8 cellular contexts compared by ENCODE assay signal in genomic region chr14:90758959-90759358, GRCh38. TPM values are rescaled to one million over a fixed set of nuclear protein-coding genes. Genes with fewer than 3 reads are reported as not detected.
DNase-seq lines count a peak whose midpoint lies in the region; ATAC-seq and TF ChIP-seq lines count a peak whose summit lies in the region.

No MANE protein-coding gene starts in this region.

- H3K9ac ChIP-seq in Karpas-422 (ENCODE audit: low read length) = peak overlapping the region; percentile 78
- H3K9ac ChIP-seq in stomach smooth muscle (ENCODE audit: low read length in 2 of 2) = peak overlapping the region; percentile 91 to 97

- H3K4me1 ChIP-seq in Karpas-422 (ENCODE audit: low read length) (peaks cover 19% of the 10 kb centered on the region), breast epithelium (no peaks in the 10 kb centered on the region), left lung (peaks cover 5 to 16% of the 10 kb centered on the region in 2 donors), stomach smooth muscle (ENCODE audit: control insufficient read depth, insufficient read depth, low read length) (peaks cover 33% of the 10 kb centered on the region)

- peak overlapping the region; percentile 85 for H3K4me2 ChIP-seq in Karpas-422 (ENCODE audit: low read depth, low read length, poor library complexity, severe bottlenecking)

- H3K9me3 Mint-ChIP-seq in Calu3 (ENCODE audit: low read depth, unreplicated experiment) = peaks cover 3% of the 10 kb centered on the region

- no TSS peak for BruUV-seq in Calu3 (replicated peaks; lab: Mats Ljungman, UMichigan)

- CTCF ChIA-PET in Calu3 (lab: Charles Lee) = interaction anchor here (0.5 to 1.7 kb wide), 6 partner anchors 61 to 470 kb away, joined by 3 to 13 read pairs (median 5); no protein-coding TSS in a partner anchor

- H3K9me2 ChIP-seq in Karpas-422 (replicated peaks; ENCODE audit: insufficient read depth, low read length) = no peaks in the 10 kb centered on the region

- H3K36me3 Mint-ChIP-seq in Calu3 (ENCODE audit: insufficient read depth, unreplicated experiment) = no peaks in the 10 kb centered on the region

- peak overlapping the region; percentile 52 for H3K4me3 Mint-ChIP-seq in Calu3 (ENCODE audit: low read depth, unreplicated experiment)

- no peaks in the 10 kb centered on the region for H3K27me3 Mint-ChIP-seq in Calu3 (ENCODE audit: unreplicated experiment)

- H3K36me3 ChIP-seq in Karpas-422 (ENCODE audit: insufficient read depth, low read length) (no peaks in the 10 kb centered on the region), breast epithelium (no peaks in the 10 kb centered on the region), left lung (no peaks in the 10 kb centered on the region), stomach smooth muscle (ENCODE audit: control insufficient read depth in 2 of 2, insufficient read depth in 2 of 2, low read length in 2 of 2) (no peaks in the 10 kb centered on the region)

- peak overlapping the region; percentile 100 for H2AFZ ChIP-seq in Karpas-422 (ENCODE audit: low read length)

- ATAC-seq in left lung = peak; percentile 42

- H3K27ac Mint-ChIP-seq in Calu3 (ENCODE audit: unreplicated experiment) = no peak overlapping the region

- no peak for DNase-seq in Calu3
- DNase-seq in Karpas-422 = no peak
- DNase-seq in breast epithelium (ENCODE audit: low spot score in 2 of 2) = peak in 1 of 2 donors; percentile 28
- DNase-seq in left lung = peak; percentile 55 to 82
- DNase-seq in NCI-H748 (lab: John Stamatoyannopoulos, UW; ENCODE audit: unreplicated experiment) = no peak
- DNase-seq in MV-4-11 (lab: John Stamatoyannopoulos, UW) = no peak
- DNase-seq in effector CD8-positive, alpha-beta T cell (lab: John Stamatoyannopoulos, UW) = no peak

- H3K9me3 ChIP-seq in Karpas-422 (ENCODE audit: low read length) (peaks cover 13% of the 10 kb centered on the region), breast epithelium (peaks cover 0 to 18% of the 10 kb centered on the region in 2 donors), left lung (peaks cover 0 to 14% of the 10 kb centered on the region in 2 donors), stomach smooth muscle (ENCODE audit: control insufficient read depth in 2 of 2, low read length in 2 of 2) (peaks cover 0 to 5% of the 10 kb centered on the region in 2 donors)

- intact Hi-C loops in Calu3 (cut with micrococcal nuclease; ENCODE audit: unreplicated experiment) = no loop called here
- intact Hi-C loops in breast epithelium (cut with DNase I; ENCODE audit: low total_unique reads) = no loop called here
- intact Hi-C loops in left lung (cut with DNase I) = no loop called here

- TF ChIP-seq CTCF in Calu3 (IDR thresholded peaks at IDR 0.05; ENCODE audit: unreplicated experiment) (no peak), breast epithelium (IDR thresholded peaks at IDR 0.05) (no peak), left lung (IDR thresholded peaks at IDR 0.05) (no peak)

- H3K4me1 Mint-ChIP-seq in Calu3 (ENCODE audit: low read depth, unreplicated experiment) = no peaks in the 10 kb centered on the region

- no peaks in the 10 kb centered on the region for H4K20me1 ChIP-seq in Karpas-422 (ENCODE audit: insufficient read depth, low read depth, low read length)

- no peak for TF ChIP-seq POLR2A in breast epithelium (IDR thresholded peaks at IDR 0.05)

- H3K4me3 ChIP-seq in Karpas-422 (ENCODE audit: low read length) (peak overlapping the region; percentile 68), breast epithelium (peak overlapping the region; percentile 48 to 71 (median 61)), left lung (peak overlapping the region; percentile 25 to 37), stomach smooth muscle (ENCODE audit: low read length in 2 of 2) (peak overlapping the region in 1 of 2 donors; percentile 79)

- H3K27me3 ChIP-seq in Karpas-422 (ENCODE audit: low read length) = no peaks in the 10 kb centered on the region
- H3K27me3 ChIP-seq in breast epithelium = no peaks in the 10 kb centered on the region
- no peaks in the 10 kb centered on the region for H3K27me3 ChIP-seq in left lung
- no peaks in the 10 kb centered on the region for H3K27me3 ChIP-seq in stomach smooth muscle (ENCODE audit: control insufficient read depth in 1 of 2, insufficient read depth in 2 of 2, low read length in 2 of 2)

- no peak overlapping the region for H3K27ac ChIP-seq in Karpas-422 (ENCODE audit: low read length)
- H3K27ac ChIP-seq in breast epithelium = peak overlapping the region; percentile 93
- peak overlapping the region; percentile 77 to 79 for H3K27ac ChIP-seq in left lung
- H3K27ac ChIP-seq in stomach smooth muscle (ENCODE audit: low read length) = peak overlapping the region; percentile 97

- no peaks in the 10 kb centered on the region for H3K79me2 ChIP-seq in Karpas-422 (ENCODE audit: low read length)

RNA-seq across cellular contexts. Expression of gene TTC7B, which starts 57.3 kb away (rescaled TPM):
- total RNA-seq in Calu3 (2022) = 9.6 and 13.2 TPM in 2 replicates
- total RNA-seq in Karpas-422 (2014; rRNA removed; shearing (Covaris generic); ENCODE audit: low replicate concordance) = under 0.01 TPM in 1 of 2 replicates, not detected in the other
- total RNA-seq in breast epithelium = 10 to 100 TPM; 14.0 to 29.1 (median 22.0) TPM
- 10 to 100 TPM; 26.8 to 33.1 TPM for total RNA-seq in left lung

Comparison
In these comparisons a context has a peak if more than half of its experiments do, and no peak if none do; other contexts are left out.
1. DNase-seq: peak in left lung (2 of 2); none in Calu3 (single experiment), Karpas-422 (single experiment), NCI-H748 (single experiment), MV-4-11 (single experiment) and effector CD8-positive, alpha-beta T cell (single experiment).
2. RNA of gene TTC7B, which starts 57.3 kb away (total RNA-seq): 26.8 to 33.1 TPM in left lung, 14.0 to 29.1 TPM in breast epithelium and 9.6 to 13.2 TPM in Calu3; under 0.01 TPM in Karpas-422; every median in the first group is over 10 times any median in the second.